ENCODE assay signal across 13 cellular contexts in genomic region chr1:205444300-205444930, GRCh38. TPM values are rescaled to one million over a fixed set of nuclear protein-coding genes. Genes with fewer than 3 reads are reported as not detected.
DNase-seq lines count a peak whose midpoint lies in the region; ATAC-seq and TF ChIP-seq lines count a peak whose summit lies in the region.
"Had no signal": no experiment of that assay in that cellular context is flagged by ENCODE, and none has a peak within 500 bp of the region (broad histone marks: within the 10 kb centered on the region; RNA-seq: fewer than 3 reads in every experiment).

No MANE protein-coding gene starts in this region.

- ATAC-seq in gastroesophageal sphincter, result no peak
- no peak for ATAC-seq in sciatic nerve
- ATAC-seq in lower lobe of right lung, result no peak
- ATAC-seq: activated naive CD4-positive, alpha-beta T cell treated with anti-CD3 and anti-CD28 coated beads, Interleukin-2, amount 50 U/mL, for 72 hours had no signal

- H3K36me3 ChIP-seq in WERI-Rb-1, result no peaks in the 10 kb centered on the region
- no peaks in the 10 kb centered on the region for H3K36me3 ChIP-seq in gastroesophageal sphincter
- no peaks in the 10 kb centered on the region for H3K36me3 ChIP-seq in lower lobe of right lung

- H3K4me1 ChIP-seq in gastroesophageal sphincter (peaks cover 0 to 69% (median 5%) of the 10 kb centered on the region in 3 donors), lower lobe of right lung (peaks cover 50% of the 10 kb centered on the region)

- DNase-seq in G401 (ENCODE audit: low spot score) (peak; percentile 61), WERI-Rb-1 (no peak), sciatic nerve (ENCODE audit: low spot score) (peak; percentile 45), DMS153 treated with DMSO at 0.1 percent for 48 hours (lab: John Stamatoyannopoulos, UW; ENCODE audit: unreplicated experiment) (no peak), lower lobe of right lung (no peak), DMS53 treated with DMSO at 0.1 percent for 48 hours (lab: John Stamatoyannopoulos, UW; ENCODE audit: unreplicated experiment) (no peak)
- no peak for DNase-seq in activated effector memory CD4-positive, alpha-beta T cell treated with Interleukin-2 at 50 U/mL for 16 hours
- DNase-seq: AML-193, cortex of kidney, HCEC 1CT, Right ventricle myocardium superior had no signal

- TF ChIP-seq CTCF in WERI-Rb-1 (IDR thresholded peaks at IDR 0.05; ENCODE audit: low read depth, low read length), result peak; percentile 61; the same call in 1 of the 2 replicates
- TF ChIP-seq CTCF in gastroesophageal sphincter (IDR thresholded peaks at IDR 0.05), result no peak
- TF ChIP-seq CTCF in lower lobe of right lung (IDR thresholded peaks at IDR 0.05), result no peak

- WGBS in gastroesophageal sphincter (ENCODE audit: low coverage in 1 of 2), 2 donors, result 0 to 75% methylated on average over 2 of the region's 10 CpGs

- in situ Hi-C loops in G401 (cut with HindIII; ENCODE audit: low sequenced_read_pairs), result no loop called here

- H3K27ac ChIP-seq in WERI-Rb-1, result peak overlapping the region; percentile 38
- peak overlapping the region; percentile 26 to 70 (median 66) for H3K27ac ChIP-seq in gastroesophageal sphincter
- H3K27ac ChIP-seq in lower lobe of right lung, result no peak overlapping the region

- TF ChIP-seq POLR2A in gastroesophageal sphincter (IDR thresholded peaks at IDR 0.05), result no peak

- H3K9me3 ChIP-seq in WERI-Rb-1 (ENCODE audit: severe bottlenecking), result no peaks in the 10 kb centered on the region
- no peaks in the 10 kb centered on the region for H3K9me3 ChIP-seq in gastroesophageal sphincter
- H3K9me3 ChIP-seq in lower lobe of right lung, result no peaks in the 10 kb centered on the region

- H3K4me3 ChIP-seq in WERI-Rb-1 (ENCODE audit: low read depth, low read length) (no peak overlapping the region), gastroesophageal sphincter (peak overlapping the region; percentile 39 to 53), lower lobe of right lung (no peak overlapping the region)

- H3K27me3 ChIP-seq in WERI-Rb-1 (ENCODE audit: insufficient read depth, low read depth, severe bottlenecking) (no peaks in the 10 kb centered on the region), gastroesophageal sphincter (peaks cover 4% of the 10 kb centered on the region), lower lobe of right lung (ENCODE audit: low read depth) (no peaks in the 10 kb centered on the region)

- TF ChIP-seq EP300 in gastroesophageal sphincter (IDR thresholded peaks at IDR 0.05), result no peak

- intact Hi-C loops in sciatic nerve (cut with DNase I) (no loop called here), lower lobe of right lung (cut with DNase I) (no loop called here)

RNA-seq across cellular contexts. Expression of gene BLACAT1, which starts 11.4 kb away (rescaled TPM):
- 1.7 and 1.8 TPM in 2 replicates for total RNA-seq in G401 (2014; rRNA removed; shearing (Covaris generic))
- total RNA-seq in gastroesophageal sphincter (not detected), sciatic nerve (0.13 TPM), lower lobe of right lung (1.0 TPM)
- total RNA-seq: Right ventricle myocardium superior had no signal

RNA-seq across cellular contexts. Expression of gene LEMD1, which starts 22.6 kb away (rescaled TPM):
- total RNA-seq in G401 (2014; rRNA removed; shearing (Covaris generic)), result 13.2 and 15.0 TPM in 2 replicates
- not detected for total RNA-seq in gastroesophageal sphincter
- not detected for total RNA-seq in sciatic nerve
- not detected for total RNA-seq in lower lobe of right lung
- total RNA-seq: Right ventricle myocardium superior had no signal

Comparison
In these comparisons a context has a peak if more than half of its experiments do, and no peak if none do; other contexts are left out.
1. DNase-seq: peak in G401 (single experiment) and sciatic nerve (single experiment); none in WERI-Rb-1 (single experiment), activated effector memory CD4-positive, alpha-beta T cell treated with Interleukin-2 at 50 U/mL for 16 hours (single experiment), DMS153 treated with DMSO at 0.1 percent for 48 hours (single experiment), lower lobe of right lung (single experiment) and DMS53 treated with DMSO at 0.1 percent for 48 hours (single experiment).
2. H3K4me3 ChIP-seq: peak in gastroesophageal sphincter (2 of 2); none in WERI-Rb-1 (single experiment) and lower lobe of right lung (single experiment).
3. RNA of gene LEMD1, which starts 22.6 kb away (total RNA-seq): 13.2 to 15.0 TPM in G401; not detected in lower lobe of right lung (single experiment), not detected in sciatic nerve (single experiment) and not detected in gastroesophageal sphincter; every median in the first group is over 10 times any median in the second.